ENCODE assay signal across 19 cellular contexts in genomic region chr7:86788948-86789347, GRCh38.
DNase-seq lines count a peak whose midpoint lies in the region; ATAC-seq and TF ChIP-seq lines count a peak whose summit lies in the region.
"Had no signal": no experiment of that assay in that cellular context is flagged by ENCODE, and none has a peak within 500 bp of the region (broad histone marks: within the 10 kb centered on the region; RNA-seq: fewer than 3 reads in every experiment).

No MANE protein-coding gene starts in this region.

- H3K4me3 ChIP-seq in BLaER1 (no peak overlapping the region), left ventricle myocardium inferior (no peak overlapping the region), body of pancreas (no peak overlapping the region)
- H3K4me3 ChIP-seq: BLaER1 treated with 17β-estradiol and CSF1 and Interleukin-3, amounts not matched to agents 10 nM and 100 nM; esophagus muscularis mucosa; tibial artery had no signal

- ATAC-seq in GM18870 (IDR thresholded peaks at IDR 0.05; ENCODE audit: unreplicated experiment) (peak; percentile 45), GM21723 (IDR thresholded peaks at IDR 0.05; ENCODE audit: unreplicated experiment) (peak; percentile 53), HG03095 (IDR thresholded peaks at IDR 0.05; ENCODE audit: unreplicated experiment) (peak; percentile 45), body of pancreas (no peak), HG03097 (IDR thresholded peaks at IDR 0.05; ENCODE audit: low FRiP score, unreplicated experiment) (no peak)
- ATAC-seq: activated naive CD8-positive, alpha-beta T cell treated with anti-CD3 and anti-CD28 coated beads, Interleukin-2, amount 50 U/mL, for 24 hours; natural killer cell treated with Interleukin-12 subunit alpha and Interleukin-12 subunit beta and Interleukin-15 and Interleukin-18, amount 100 ng/mL, for 72 hours had no signal

- H3K27me3 ChIP-seq in BLaER1, result no peaks in the 10 kb centered on the region
- H3K27me3 ChIP-seq in left ventricle myocardium inferior (ENCODE audit: low read depth), result no peaks in the 10 kb centered on the region
- H3K27me3 ChIP-seq in body of pancreas, result no peaks in the 10 kb centered on the region
- H3K27me3 ChIP-seq: BLaER1 treated with 17β-estradiol and CSF1 and Interleukin-3, amounts not matched to agents 10 nM and 100 nM; esophagus muscularis mucosa; tibial artery had no signal

- peak overlapping the region; percentile 4; the same call in 1 of the 2 replicates for H3K4me2 ChIP-seq in BLaER1

- H3K27ac ChIP-seq in BLaER1 (no peak overlapping the region), left ventricle myocardium inferior (replicated peaks) (no peak overlapping the region), body of pancreas (no peak overlapping the region)
- H3K27ac ChIP-seq: 22Rv1; BLaER1 treated with 17β-estradiol and CSF1 and Interleukin-3, amounts not matched to agents 10 nM and 100 nM; esophagus muscularis mucosa; tibial artery had no signal

- DNase-seq in left ventricle myocardium inferior (no peak), body of pancreas (no peak), ecto neural progenitor cell (ENCODE audit: low spot score) (no peak)
- DNase-seq: activated CD4-positive, alpha-beta memory T cell treated with anti-CD3 and anti-CD28 coated beads, Interleukin-2, amount 10 ng/mL, durations not matched to agents 7 days and 5 days; activated naive CD8-positive, alpha-beta T cell treated with anti-CD3 and anti-CD28 coated beads, Interleukin-2, amount 50 U/mL, for 24 hours; KG1; NCI-H1092 treated with DMSO at 0.1 percent for 48 hours; NCI-H2227 treated with DMSO at 0.1 percent for 48 hours; small intestine; tibial artery had no signal

- no peak for TF ChIP-seq POLR2A in body of pancreas (IDR thresholded peaks at IDR 0.05)

- H4K20me1 ChIP-seq in BLaER1, result no peaks in the 10 kb centered on the region
- H4K20me1 ChIP-seq: BLaER1 treated with 17β-estradiol and CSF1 and Interleukin-3, amounts not matched to agents 10 nM and 100 nM had no signal

- 71 to 74% methylated on average over 1 of the region's 1 CpG for WGBS in body of pancreas, 2 donors

- H3K36me3 ChIP-seq in BLaER1 (no peaks in the 10 kb centered on the region), left ventricle myocardium inferior (no peaks in the 10 kb centered on the region), body of pancreas (replicated peaks in 1 of 2; ENCODE audit: insufficient read depth in 1 of 2, low read depth in 2 of 2) (no peaks in the 10 kb centered on the region)
- H3K36me3 ChIP-seq: BLaER1 treated with 17β-estradiol and CSF1 and Interleukin-3, amounts not matched to agents 10 nM and 100 nM; esophagus muscularis mucosa; tibial artery had no signal

- H3K9ac ChIP-seq in BLaER1, result no peak overlapping the region
- H3K9ac ChIP-seq: BLaER1 treated with 17β-estradiol and CSF1 and Interleukin-3, amounts not matched to agents 10 nM and 100 nM had no signal

- H3K9me3 ChIP-seq in BLaER1 (peaks cover 8% of the 10 kb centered on the region; the same call in 1 of the 2 replicates), left ventricle myocardium inferior (replicated peaks) (no peaks in the 10 kb centered on the region), body of pancreas (no peaks in the 10 kb centered on the region)
- H3K9me3 ChIP-seq: esophagus muscularis mucosa, tibial artery had no signal

- TF ChIP-seq CTCF in left ventricle myocardium inferior (IDR thresholded peaks at IDR 0.05; ENCODE audit: borderline replicate concordance) (no peak), body of pancreas (IDR thresholded peaks at IDR 0.05) (no peak)

- peaks cover 5% of the 10 kb centered on the region for H3K4me1 ChIP-seq in BLaER1
- H3K4me1 ChIP-seq in left ventricle myocardium inferior, result no peaks in the 10 kb centered on the region
- H3K4me1 ChIP-seq in body of pancreas, result no peaks in the 10 kb centered on the region
- H3K4me1 ChIP-seq: esophagus muscularis mucosa, tibial artery had no signal

- intact Hi-C loops in left ventricle myocardium inferior (cut with micrococcal nuclease) (no loop called here), body of pancreas (cut with DNase I) (no loop called here)

Comparison
In these comparisons a context has a peak if more than half of its experiments do, and no peak if none do; other contexts are left out.
1. ATAC-seq: peak in GM18870 (single experiment), GM21723 (single experiment) and HG03095 (single experiment); none in body of pancreas (single experiment) and HG03097 (single experiment).